1 cellular context compared by ENCODE assay signal in the genomic region with DNA sequence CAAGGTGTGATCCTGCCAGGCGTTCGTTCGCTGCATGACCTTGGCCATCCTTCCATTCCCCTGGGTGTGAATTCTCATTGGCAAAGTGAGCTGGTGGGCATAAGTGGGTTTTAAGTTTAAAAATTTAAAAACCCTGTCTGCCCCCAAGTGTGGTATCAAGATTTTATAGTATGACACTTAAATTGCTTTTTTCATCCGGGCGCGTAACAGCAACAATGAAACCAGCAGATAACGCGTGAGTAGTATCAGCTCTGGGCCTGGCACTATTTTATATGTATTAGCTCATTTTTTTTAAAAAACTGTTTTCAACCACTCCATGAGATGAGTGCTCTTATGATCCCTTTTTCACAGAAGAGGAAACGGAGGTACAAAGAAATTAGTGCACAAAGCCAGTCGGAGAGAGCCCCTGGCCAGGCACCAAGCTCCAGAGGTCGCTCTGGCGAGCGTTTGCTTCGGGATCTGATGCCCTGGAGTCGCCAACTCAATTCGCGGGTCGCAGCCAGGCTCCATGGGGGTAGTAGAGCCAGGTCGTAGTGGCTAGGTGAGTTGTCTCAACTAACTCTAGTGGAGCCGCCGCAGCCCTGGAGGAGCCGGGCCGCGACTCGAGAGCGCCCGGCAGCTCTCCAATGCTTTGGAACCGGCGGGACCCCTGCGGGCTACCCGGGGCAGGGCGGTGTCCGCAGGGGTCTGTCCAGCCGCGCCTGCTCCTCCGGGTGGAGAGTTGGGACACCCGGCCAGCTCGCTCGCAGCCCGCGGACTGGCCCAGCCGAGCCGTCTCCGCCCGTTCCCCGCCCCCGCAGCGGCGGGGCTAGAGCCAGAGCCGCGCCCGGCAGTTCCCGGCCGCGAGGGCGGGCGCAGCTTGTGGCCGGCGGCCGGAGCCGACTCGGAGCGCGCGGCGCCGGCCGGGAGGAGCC.
TF ChIP-seq lines count a peak whose summit lies in the region.

A gene with protein sequence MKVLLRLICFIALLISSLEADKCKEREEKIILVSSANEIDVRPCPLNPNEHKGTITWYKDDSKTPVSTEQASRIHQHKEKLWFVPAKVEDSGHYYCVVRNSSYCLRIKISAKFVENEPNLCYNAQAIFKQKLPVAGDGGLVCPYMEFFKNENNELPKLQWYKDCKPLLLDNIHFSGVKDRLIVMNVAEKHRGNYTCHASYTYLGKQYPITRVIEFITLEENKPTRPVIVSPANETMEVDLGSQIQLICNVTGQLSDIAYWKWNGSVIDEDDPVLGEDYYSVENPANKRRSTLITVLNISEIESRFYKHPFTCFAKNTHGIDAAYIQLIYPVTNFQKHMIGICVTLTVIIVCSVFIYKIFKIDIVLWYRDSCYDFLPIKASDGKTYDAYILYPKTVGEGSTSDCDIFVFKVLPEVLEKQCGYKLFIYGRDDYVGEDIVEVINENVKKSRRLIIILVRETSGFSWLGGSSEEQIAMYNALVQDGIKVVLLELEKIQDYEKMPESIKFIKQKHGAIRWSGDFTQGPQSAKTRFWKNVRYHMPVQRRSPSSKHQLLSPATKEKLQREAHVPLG (plus strand): TSS at position 832 of the 914 bp plus-strand sequence. CDS start 14,979 bp downstream, outside the sequence.

TF ChIP-seq in HepG2, 621 proteins besides CTCF, POLR2A, EP300 and RAD21 (continued from another document and continues in another):
- TF ChIP-seq, protein P1, sequence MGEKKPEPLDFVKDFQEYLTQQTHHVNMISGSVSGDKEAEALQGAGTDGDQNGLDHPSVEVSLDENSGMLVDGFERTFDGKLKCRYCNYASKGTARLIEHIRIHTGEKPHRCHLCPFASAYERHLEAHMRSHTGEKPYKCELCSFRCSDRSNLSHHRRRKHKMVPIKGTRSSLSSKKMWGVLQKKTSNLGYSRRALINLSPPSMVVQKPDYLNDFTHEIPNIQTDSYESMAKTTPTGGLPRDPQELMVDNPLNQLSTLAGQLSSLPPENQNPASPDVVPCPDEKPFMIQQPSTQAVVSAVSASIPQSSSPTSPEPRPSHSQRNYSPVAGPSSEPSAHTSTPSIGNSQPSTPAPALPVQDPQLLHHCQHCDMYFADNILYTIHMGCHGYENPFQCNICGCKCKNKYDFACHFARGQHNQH (CRISPR knock-in tag; IDR thresholded peaks at IDR 0.05), result peak; percentile 62; the same call in 1 of the 2 replicates
- no peak for TF ChIP-seq ELF1 (CRISPR knock-in tag; IDR thresholded peaks at IDR 0.05)
- TF ChIP-seq, protein P2, sequence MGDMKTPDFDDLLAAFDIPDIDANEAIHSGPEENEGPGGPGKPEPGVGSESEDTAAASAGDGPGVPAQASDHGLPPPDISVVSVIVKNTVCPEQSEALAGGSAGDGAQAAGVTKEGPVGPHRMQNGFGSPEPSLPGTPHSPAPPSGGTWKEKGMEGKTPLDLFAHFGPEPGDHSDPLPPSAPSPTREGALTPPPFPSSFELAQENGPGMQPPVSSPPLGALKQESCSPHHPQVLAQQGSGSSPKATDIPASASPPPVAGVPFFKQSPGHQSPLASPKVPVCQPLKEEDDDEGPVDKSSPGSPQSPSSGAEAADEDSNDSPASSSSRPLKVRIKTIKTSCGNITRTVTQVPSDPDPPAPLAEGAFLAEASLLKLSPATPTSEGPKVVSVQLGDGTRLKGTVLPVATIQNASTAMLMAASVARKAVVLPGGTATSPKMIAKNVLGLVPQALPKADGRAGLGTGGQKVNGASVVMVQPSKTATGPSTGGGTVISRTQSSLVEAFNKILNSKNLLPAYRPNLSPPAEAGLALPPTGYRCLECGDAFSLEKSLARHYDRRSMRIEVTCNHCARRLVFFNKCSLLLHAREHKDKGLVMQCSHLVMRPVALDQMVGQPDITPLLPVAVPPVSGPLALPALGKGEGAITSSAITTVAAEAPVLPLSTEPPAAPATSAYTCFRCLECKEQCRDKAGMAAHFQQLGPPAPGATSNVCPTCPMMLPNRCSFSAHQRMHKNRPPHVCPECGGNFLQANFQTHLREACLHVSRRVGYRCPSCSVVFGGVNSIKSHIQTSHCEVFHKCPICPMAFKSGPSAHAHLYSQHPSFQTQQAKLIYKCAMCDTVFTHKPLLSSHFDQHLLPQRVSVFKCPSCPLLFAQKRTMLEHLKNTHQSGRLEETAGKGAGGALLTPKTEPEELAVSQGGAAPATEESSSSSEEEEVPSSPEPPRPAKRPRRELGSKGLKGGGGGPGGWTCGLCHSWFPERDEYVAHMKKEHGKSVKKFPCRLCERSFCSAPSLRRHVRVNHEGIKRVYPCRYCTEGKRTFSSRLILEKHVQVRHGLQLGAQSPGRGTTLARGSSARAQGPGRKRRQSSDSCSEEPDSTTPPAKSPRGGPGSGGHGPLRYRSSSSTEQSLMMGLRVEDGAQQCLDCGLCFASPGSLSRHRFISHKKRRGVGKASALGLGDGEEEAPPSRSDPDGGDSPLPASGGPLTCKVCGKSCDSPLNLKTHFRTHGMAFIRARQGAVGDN (CRISPR knock-in tag; IDR thresholded peaks at IDR 0.05), result peak; percentile 84
- TF ChIP-seq FIP1L1 (IDR thresholded peaks at IDR 0.05; ENCODE audit: borderline replicate concordance, insufficient read depth, low read depth, low read length), result no peak; the same call in 1 of the 2 replicates
- peak; percentile 19; the same call in 1 of the 2 replicates for TF ChIP-seq ZSCAN12 (CRISPR knock-in tag; IDR thresholded peaks at IDR 0.05)
- TF ChIP-seq PRPF4 (IDR thresholded peaks at IDR 0.05; ENCODE audit: low read depth, low read length, poor library complexity, severe bottlenecking), result peak; percentile 74
- TF ChIP-seq, protein P3, sequence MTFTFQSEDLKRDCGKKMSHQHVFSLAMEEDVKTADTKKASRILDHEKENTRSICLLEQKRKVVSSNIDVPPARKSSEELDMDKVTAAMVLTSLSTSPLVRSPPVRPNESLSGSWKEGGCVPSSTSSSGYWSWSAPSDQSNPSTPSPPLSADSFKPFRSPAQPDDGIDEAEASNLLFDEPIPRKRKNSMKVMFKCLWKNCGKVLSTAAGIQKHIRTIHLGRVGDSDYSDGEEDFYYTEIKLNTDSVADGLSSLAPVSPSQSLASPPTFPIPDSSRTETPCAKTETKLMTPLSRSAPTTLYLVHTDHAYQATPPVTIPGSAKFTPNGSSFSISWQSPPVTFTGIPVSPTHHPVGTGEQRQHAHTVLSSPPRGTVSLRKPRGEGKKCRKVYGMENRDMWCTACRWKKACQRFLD (CRISPR knock-in tag; IDR thresholded peaks at IDR 0.05; ENCODE audit: borderline replicate concordance), result peak; percentile 69; the same call in 1 of the 2 replicates
- TF ChIP-seq, protein P4, sequence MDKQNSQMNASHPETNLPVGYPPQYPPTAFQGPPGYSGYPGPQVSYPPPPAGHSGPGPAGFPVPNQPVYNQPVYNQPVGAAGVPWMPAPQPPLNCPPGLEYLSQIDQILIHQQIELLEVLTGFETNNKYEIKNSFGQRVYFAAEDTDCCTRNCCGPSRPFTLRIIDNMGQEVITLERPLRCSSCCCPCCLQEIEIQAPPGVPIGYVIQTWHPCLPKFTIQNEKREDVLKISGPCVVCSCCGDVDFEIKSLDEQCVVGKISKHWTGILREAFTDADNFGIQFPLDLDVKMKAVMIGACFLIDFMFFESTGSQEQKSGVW (CRISPR knock-in tag; IDR thresholded peaks at IDR 0.05; ENCODE audit: borderline replicate concordance), result no peak
- peak; percentile 62; the same call in 1 of the 2 replicates for TF ChIP-seq NFKB2 (CRISPR knock-in tag; IDR thresholded peaks at IDR 0.05; ENCODE audit: borderline replicate concordance)
- no peak for TF ChIP-seq ATRX (CRISPR knock-in tag; IDR thresholded peaks at IDR 0.05; ENCODE audit: borderline replicate concordance)
- TF ChIP-seq ZBTB7A (CRISPR knock-in tag; IDR thresholded peaks at IDR 0.05), result no peak
- 0 out of 2 replicates have a peak, but pooled peaks have one; percentile 37 for TF ChIP-seq DR1 (CRISPR knock-in tag; IDR thresholded peaks at IDR 0.05)
- no peak for TF ChIP-seq ZNF136 (CRISPR knock-in tag; IDR thresholded peaks at IDR 0.05; ENCODE audit: low read depth)
- TF ChIP-seq THAP11 (CRISPR knock-in tag; IDR thresholded peaks at IDR 0.05), result peak; percentile 45; the same call in 1 of the 2 replicates
- no peak for TF ChIP-seq ZNF282 (IDR thresholded peaks at IDR 0.05; ENCODE audit: partially characterized antibody)
- TF ChIP-seq, protein P5, sequence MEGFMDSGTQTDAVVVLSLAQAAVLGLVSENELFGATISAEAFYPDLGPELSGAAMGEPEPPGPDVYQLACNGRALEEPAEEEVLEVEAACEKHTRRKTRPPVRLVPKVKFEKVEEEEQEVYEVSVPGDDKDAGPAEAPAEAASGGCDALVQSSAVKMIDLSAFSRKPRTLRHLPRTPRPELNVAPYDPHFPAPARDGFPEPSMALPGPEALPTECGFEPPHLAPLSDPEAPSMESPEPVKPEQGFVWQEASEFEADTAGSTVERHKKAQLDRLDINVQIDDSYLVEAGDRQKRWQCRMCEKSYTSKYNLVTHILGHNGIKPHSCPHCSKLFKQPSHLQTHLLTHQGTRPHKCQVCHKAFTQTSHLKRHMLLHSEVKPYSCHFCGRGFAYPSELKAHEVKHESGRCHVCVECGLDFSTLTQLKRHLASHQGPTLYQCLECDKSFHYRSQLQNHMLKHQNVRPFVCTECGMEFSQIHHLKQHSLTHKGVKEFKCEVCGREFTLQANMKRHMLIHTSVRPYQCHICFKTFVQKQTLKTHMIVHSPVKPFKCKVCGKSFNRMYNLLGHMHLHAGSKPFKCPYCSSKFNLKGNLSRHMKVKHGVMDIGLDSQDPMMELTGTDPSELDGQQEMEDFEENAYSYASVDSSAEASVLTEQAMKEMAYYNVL (CRISPR knock-in tag; IDR thresholded peaks at IDR 0.05; ENCODE audit: borderline replicate concordance), result peak; percentile 63; the same call in 1 of the 2 replicates
- no peak for TF ChIP-seq TCF12 (IDR thresholded peaks at IDR 0.05)
- TF ChIP-seq TCF12 (CRISPR knock-in tag; IDR thresholded peaks at IDR 0.05), result peak; percentile 82; the same call in 1 of the 2 replicates
- TF ChIP-seq ZC3H13 (CRISPR knock-in tag; IDR thresholded peaks at IDR 0.05), result no peak
- TF ChIP-seq, protein P6, sequence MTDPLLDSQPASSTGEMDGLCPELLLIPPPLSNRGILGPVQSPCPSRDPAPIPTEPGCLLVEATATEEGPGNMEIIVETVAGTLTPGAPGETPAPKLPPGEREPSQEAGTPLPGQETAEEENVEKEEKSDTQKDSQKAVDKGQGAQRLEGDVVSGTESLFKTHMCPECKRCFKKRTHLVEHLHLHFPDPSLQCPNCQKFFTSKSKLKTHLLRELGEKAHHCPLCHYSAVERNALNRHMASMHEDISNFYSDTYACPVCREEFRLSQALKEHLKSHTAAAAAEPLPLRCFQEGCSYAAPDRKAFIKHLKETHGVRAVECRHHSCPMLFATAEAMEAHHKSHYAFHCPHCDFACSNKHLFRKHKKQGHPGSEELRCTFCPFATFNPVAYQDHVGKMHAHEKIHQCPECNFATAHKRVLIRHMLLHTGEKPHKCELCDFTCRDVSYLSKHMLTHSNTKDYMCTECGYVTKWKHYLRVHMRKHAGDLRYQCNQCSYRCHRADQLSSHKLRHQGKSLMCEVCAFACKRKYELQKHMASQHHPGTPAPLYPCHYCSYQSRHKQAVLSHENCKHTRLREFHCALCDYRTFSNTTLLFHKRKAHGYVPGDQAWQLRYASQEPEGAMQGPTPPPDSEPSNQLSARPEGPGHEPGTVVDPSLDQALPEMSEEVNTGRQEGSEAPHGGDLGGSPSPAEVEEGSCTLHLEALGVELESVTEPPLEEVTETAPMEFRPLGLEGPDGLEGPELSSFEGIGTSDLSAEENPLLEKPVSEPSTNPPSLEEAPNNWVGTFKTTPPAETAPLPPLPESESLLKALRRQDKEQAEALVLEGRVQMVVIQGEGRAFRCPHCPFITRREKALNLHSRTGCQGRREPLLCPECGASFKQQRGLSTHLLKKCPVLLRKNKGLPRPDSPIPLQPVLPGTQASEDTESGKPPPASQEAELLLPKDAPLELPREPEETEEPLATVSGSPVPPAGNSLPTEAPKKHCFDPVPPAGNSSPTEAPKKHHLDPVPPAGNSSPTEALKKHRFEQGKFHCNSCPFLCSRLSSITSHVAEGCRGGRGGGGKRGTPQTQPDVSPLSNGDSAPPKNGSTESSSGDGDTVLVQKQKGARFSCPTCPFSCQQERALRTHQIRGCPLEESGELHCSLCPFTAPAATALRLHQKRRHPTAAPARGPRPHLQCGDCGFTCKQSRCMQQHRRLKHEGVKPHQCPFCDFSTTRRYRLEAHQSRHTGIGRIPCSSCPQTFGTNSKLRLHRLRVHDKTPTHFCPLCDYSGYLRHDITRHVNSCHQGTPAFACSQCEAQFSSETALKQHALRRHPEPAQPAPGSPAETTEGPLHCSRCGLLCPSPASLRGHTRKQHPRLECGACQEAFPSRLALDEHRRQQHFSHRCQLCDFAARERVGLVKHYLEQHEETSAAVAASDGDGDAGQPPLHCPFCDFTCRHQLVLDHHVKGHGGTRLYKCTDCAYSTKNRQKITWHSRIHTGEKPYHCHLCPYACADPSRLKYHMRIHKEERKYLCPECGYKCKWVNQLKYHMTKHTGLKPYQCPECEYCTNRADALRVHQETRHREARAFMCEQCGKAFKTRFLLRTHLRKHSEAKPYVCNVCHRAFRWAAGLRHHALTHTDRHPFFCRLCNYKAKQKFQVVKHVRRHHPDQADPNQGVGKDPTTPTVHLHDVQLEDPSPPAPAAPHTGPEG (CRISPR knock-in tag; IDR thresholded peaks at IDR 0.05), result peak; percentile 75; the same call in 1 of the 2 replicates
- TF ChIP-seq TOE1 (CRISPR knock-in tag; IDR thresholded peaks at IDR 0.05), result peak; percentile 19; the same call in 1 of the 2 replicates
- TF ChIP-seq ASH2L (IDR thresholded peaks at IDR 0.05; ENCODE audit: insufficient read length, low read depth, low read length), result peak; percentile 42
- TF ChIP-seq, protein P7, sequence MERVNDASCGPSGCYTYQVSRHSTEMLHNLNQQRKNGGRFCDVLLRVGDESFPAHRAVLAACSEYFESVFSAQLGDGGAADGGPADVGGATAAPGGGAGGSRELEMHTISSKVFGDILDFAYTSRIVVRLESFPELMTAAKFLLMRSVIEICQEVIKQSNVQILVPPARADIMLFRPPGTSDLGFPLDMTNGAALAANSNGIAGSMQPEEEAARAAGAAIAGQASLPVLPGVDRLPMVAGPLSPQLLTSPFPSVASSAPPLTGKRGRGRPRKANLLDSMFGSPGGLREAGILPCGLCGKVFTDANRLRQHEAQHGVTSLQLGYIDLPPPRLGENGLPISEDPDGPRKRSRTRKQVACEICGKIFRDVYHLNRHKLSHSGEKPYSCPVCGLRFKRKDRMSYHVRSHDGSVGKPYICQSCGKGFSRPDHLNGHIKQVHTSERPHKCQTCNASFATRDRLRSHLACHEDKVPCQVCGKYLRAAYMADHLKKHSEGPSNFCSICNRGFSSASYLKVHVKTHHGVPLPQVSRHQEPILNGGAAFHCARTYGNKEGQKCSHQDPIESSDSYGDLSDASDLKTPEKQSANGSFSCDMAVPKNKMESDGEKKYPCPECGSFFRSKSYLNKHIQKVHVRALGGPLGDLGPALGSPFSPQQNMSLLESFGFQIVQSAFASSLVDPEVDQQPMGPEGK (CRISPR knock-in tag; IDR thresholded peaks at IDR 0.05), result peak; percentile 30
- TF ChIP-seq ZNF367 (CRISPR knock-in tag; IDR thresholded peaks at IDR 0.05; ENCODE audit: borderline replicate concordance), result peak; percentile 26; the same call in 1 of the 2 replicates
- TF ChIP-seq ZNF441 (CRISPR knock-in tag; IDR thresholded peaks at IDR 0.05; ENCODE audit: borderline replicate concordance), result peak; percentile 49; the same call in 1 of the 2 replicates
- TF ChIP-seq SNRNP70 (IDR thresholded peaks at IDR 0.05; ENCODE audit: low read depth, low read length), result no peak
- peak; percentile 45; the same call in 1 of the 2 replicates for TF ChIP-seq ZNF83 (CRISPR knock-in tag; IDR thresholded peaks at IDR 0.05; ENCODE audit: borderline replicate concordance)
- 0 out of 2 replicates have a peak, but pooled peaks have one; percentile 40 for TF ChIP-seq ZNF678 (CRISPR knock-in tag; IDR thresholded peaks at IDR 0.05)
- TF ChIP-seq ZNF446 (CRISPR knock-in tag; IDR thresholded peaks at IDR 0.05), result no peak
- TF ChIP-seq ZFP37 (CRISPR knock-in tag; IDR thresholded peaks at IDR 0.05; ENCODE audit: borderline replicate concordance), result no peak
- peak; percentile 81; the same call in 1 of the 2 replicates for TF ChIP-seq ZNF329 (CRISPR knock-in tag; IDR thresholded peaks at IDR 0.05; ENCODE audit: low read depth)
- no peak for TF ChIP-seq NKX3-1 (CRISPR knock-in tag; IDR thresholded peaks at IDR 0.05)
- TF ChIP-seq ZBTB7B (CRISPR knock-in tag; IDR thresholded peaks at IDR 0.05), result peak; percentile 75; the same call in 1 of the 2 replicates
- 0 out of 2 replicates have a peak, but pooled peaks have one; percentile 67 for TF ChIP-seq MYNN (CRISPR knock-in tag; IDR thresholded peaks at IDR 0.05; ENCODE audit: low read depth)
